ENCODE assay signal across 8 cellular contexts in genomic region chr1:235047331-235047871, GRCh38.
A peak's percentile ranks its signal among the peaks of the same experiment; 100 is the strongest.
DNase-seq lines count a peak whose midpoint lies in the region; ATAC-seq, FAIRE-seq and TF ChIP-seq lines count a peak whose summit lies in the region.
"Had no signal": no experiment of that assay in that cellular context is flagged by ENCODE, and none has a peak within 500 bp of the region (broad histone marks: within the 10 kb centered on the region; RNA-seq: fewer than 3 reads in every experiment).

No MANE protein-coding gene starts in this region.

- H3K9me3 ChIP-seq in keratinocyte (ENCODE audit: control insufficient read depth, low read depth, low read length) = no peaks in the 10 kb centered on the region

- TF ChIP-seq CTCF in keratinocyte (optimal IDR thresholded peaks at IDR 0.05 in 1 of 3, IDR thresholded peaks at IDR 0.05 in 1 of 3, conservative IDR thresholded peaks at IDR 0.05 in 1 of 3; ENCODE audit: extremely low read depth in 1 of 3, insufficient read depth in 2 of 3, low read length in 3 of 3) = no peak

- peaks cover 38% of the 10 kb centered on the region for H3K4me1 Mint-ChIP-seq in activated CD8-positive, alpha-beta T cell treated with anti-CD3 and anti-CD28 coated beads, Interleukin-2, amount 10 ng/mL, durations not matched to agents 7 days and 5 days (ENCODE audit: low read depth)

- H3K27ac Mint-ChIP-seq in activated CD8-positive, alpha-beta T cell treated with anti-CD3 and anti-CD28 coated beads, Interleukin-2, amount 10 ng/mL, durations not matched to agents 7 days and 5 days = peak overlapping the region; percentile 72

- H3K27me3 Mint-ChIP-seq in activated CD8-positive, alpha-beta T cell treated with anti-CD3 and anti-CD28 coated beads, Interleukin-2, amount 10 ng/mL, durations not matched to agents 7 days and 5 days (ENCODE audit: low read depth) = no peaks in the 10 kb centered on the region

- H3K79me2 ChIP-seq in keratinocyte (ENCODE audit: control insufficient read depth, insufficient read depth, low read length) = no peaks in the 10 kb centered on the region

- H3K27ac ChIP-seq in keratinocyte (ENCODE audit: control insufficient read depth, insufficient read depth, low read length) (no peak overlapping the region), substantia nigra (ENCODE audit: low read depth, low read length, poor library complexity, severe bottlenecking) (peak overlapping the region; percentile 16)
- H3K27ac ChIP-seq: KMS-11 had no signal

- no peaks in the 10 kb centered on the region for H3K36me3 Mint-ChIP-seq in activated CD8-positive, alpha-beta T cell treated with anti-CD3 and anti-CD28 coated beads, Interleukin-2, amount 10 ng/mL, durations not matched to agents 7 days and 5 days (ENCODE audit: low read depth)

- CTCF ChIA-PET in activated CD8-positive, alpha-beta T cell treated with anti-CD3 and anti-CD28 coated beads, Interleukin-2, amount 10 ng/mL, durations not matched to agents 7 days and 5 days (lab: Charles Lee) = interaction anchor here (0.9 to 1.5 kb wide), 3 partner anchors 15 to 83 kb away, joined by 3 to 5 read pairs (median 3); no protein-coding TSS in a partner anchor

- no peaks in the 10 kb centered on the region for H3K27me3 ChIP-seq in keratinocyte (ENCODE audit: control insufficient read depth, extremely low read depth, insufficient read depth, low read length)

- no peak for FAIRE-seq in keratinocyte (lab: Jason Lieb, UNC)

- no peak overlapping the region for H3K4me3 ChIP-seq in keratinocyte (ENCODE audit: control insufficient read depth in 2 of 3, extremely low read depth in 1 of 3, insufficient read depth in 2 of 3, low read depth in 1 of 3, low read length in 3 of 3)

- dilution Hi-C loops in keratinocyte (cut with MboI; ENCODE audit: extremely low pct_ligation_motif_present, low sequenced_read_pairs) = no loop called here

- POLR2A ChIA-PET in activated CD8-positive, alpha-beta T cell treated with anti-CD3 and anti-CD28 coated beads, Interleukin-2, amount 10 ng/mL, durations not matched to agents 7 days and 5 days (lab: Charles Lee) = interaction anchor here (0.6 to 2.5 kb wide), 2 partner anchors 36 to 436 kb away, joined by 4 to 7 read pairs; no protein-coding TSS in a partner anchor

- no peak for DNase-seq in activated CD8-positive, alpha-beta T cell treated with anti-CD3 and anti-CD28 coated beads, Interleukin-2, amount 10 ng/mL, durations not matched to agents 7 days and 5 days
- no peak for DNase-seq in keratinocyte (ENCODE audit: low read depth, low spot score)
- no peak for DNase-seq in substantia nigra (lab: John Stamatoyannopoulos, UW)
- no peak for DNase-seq in activated CD4-positive, CD25-positive, alpha-beta regulatory T cell (lab: John Stamatoyannopoulos, UW)

- H3K4me3 Mint-ChIP-seq in activated CD8-positive, alpha-beta T cell treated with anti-CD3 and anti-CD28 coated beads, Interleukin-2, amount 10 ng/mL, durations not matched to agents 7 days and 5 days = no peak overlapping the region

- ATAC-seq in HG03460 (IDR thresholded peaks at IDR 0.05; ENCODE audit: unreplicated experiment) (peak; percentile 25), GM21367 (IDR thresholded peaks at IDR 0.05; ENCODE audit: unreplicated experiment) (no peak), HG02642 (IDR thresholded peaks at IDR 0.05; ENCODE audit: poor library complexity, unreplicated experiment) (no peak)
- ATAC-seq in activated CD8-positive, alpha-beta T cell treated with anti-CD3 and anti-CD28 coated beads, Interleukin-2, amount 10 ng/mL, durations not matched to agents 7 days and 5 days = no peak

- H3K9me3 Mint-ChIP-seq in activated CD8-positive, alpha-beta T cell treated with anti-CD3 and anti-CD28 coated beads, Interleukin-2, amount 10 ng/mL, durations not matched to agents 7 days and 5 days (ENCODE audit: insufficient read depth) = no peaks in the 10 kb centered on the region

- peak overlapping the region; percentile 32 for H2AFZ ChIP-seq in keratinocyte (ENCODE audit: control insufficient read depth, low read length)

- H3K9ac ChIP-seq in keratinocyte (ENCODE audit: control insufficient read depth, extremely low read depth, insufficient read depth, low read length) = no peak overlapping the region
- H3K9ac ChIP-seq: KMS-11 had no signal

- H3K36me3 ChIP-seq in keratinocyte (ENCODE audit: control insufficient read depth in 2 of 2, extremely low read depth in 1 of 2, insufficient read depth in 2 of 2, low read length in 2 of 2) = no peaks in the 10 kb centered on the region

- H3K4me2 ChIP-seq in keratinocyte (ENCODE audit: control insufficient read depth, extremely low read depth, insufficient read depth, low read depth, low read length) = no peak overlapping the region
- H3K4me2 ChIP-seq: KMS-11 had no signal

- H3K9me1 ChIP-seq in keratinocyte (ENCODE audit: control insufficient read depth, extremely low read depth, insufficient read depth, low read length) = no peaks in the 10 kb centered on the region

- H4K20me1 ChIP-seq in keratinocyte (ENCODE audit: control insufficient read depth, extremely low read depth, insufficient read depth, low read length) = no peaks in the 10 kb centered on the region

- peaks cover 2% of the 10 kb centered on the region for H3K4me1 ChIP-seq in keratinocyte (ENCODE audit: control insufficient read depth, extremely low read depth, insufficient read depth, low read length)
